1 cellular context compared by ENCODE assay signal in the genomic region with DNA sequence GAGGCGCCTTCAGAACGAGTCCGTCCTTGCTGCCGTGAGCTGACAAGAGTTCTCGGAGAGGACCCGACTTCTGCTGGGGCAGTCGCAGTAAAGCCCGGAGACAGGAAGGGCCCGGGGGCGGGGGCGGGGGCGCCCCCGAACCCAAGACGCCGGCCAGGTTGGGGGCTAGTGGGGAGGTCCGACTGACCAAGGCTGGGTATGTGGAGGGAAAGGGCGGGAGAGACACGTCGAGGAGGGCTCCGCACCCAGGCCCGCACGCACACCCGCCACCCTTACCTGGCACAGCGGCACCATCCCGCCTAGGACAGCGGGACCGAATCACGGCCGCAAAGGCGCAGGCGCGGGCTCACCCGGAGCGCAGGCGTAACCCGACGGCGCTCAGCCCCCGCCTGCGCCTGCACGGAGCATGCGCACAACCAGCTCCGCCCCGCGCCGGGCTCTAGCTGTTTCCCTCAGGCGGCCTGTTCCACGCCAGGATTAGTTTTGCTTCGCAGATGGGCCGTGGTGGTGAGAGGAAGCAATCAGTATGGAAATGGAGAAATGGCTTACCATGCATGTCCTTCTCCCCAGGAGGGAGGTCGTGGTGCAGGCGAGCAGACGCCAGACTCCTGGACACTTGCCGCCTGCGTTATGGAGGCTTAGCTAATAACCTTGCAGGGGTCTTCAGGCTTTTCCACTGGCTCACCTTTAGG.
A peak's percentile ranks its signal among the peaks of the same experiment; 100 is the strongest.
TF ChIP-seq lines count a peak whose summit lies in the region.

Gene MOCS2 (minus strand): TSS at position 322 of the 692 bp plus-strand sequence. CDS start 2,583 bp downstream, outside the sequence.

TF ChIP-seq in K562, 482 proteins besides CTCF, POLR2A, EP300 and RAD21 (continued from another document):
- TF ChIP-seq TRIM25 (IDR thresholded peaks at IDR 0.05; ENCODE audit: borderline replicate concordance) (no peak), ZBTB7A (IDR thresholded peaks at IDR 0.05; ENCODE audit: borderline replicate concordance, control insufficient read depth, low read depth, low read length) (peak; percentile 79; the same call in 1 of the 2 replicates), GABPB1 (CRISPR knock-in tag; IDR thresholded peaks at IDR 0.05) (0 out of 2 replicates have a peak, but pooled peaks have one; percentile 21), RFX5 (IDR thresholded peaks at IDR 0.05; ENCODE audit: low read depth, low read length) (no peak), KAT7 (CRISPR knock-in tag; IDR thresholded peaks at IDR 0.05; ENCODE audit: borderline replicate concordance) (no peak), ZKSCAN1 (IDR thresholded peaks at IDR 0.05; ENCODE audit: low read depth, low read length) (peak; percentile 29; the same call in 1 of the 2 replicates), L3MBTL2 (IDR thresholded peaks at IDR 0.05) (peak; percentile 44), RHOXF2B (CRISPR knock-in tag; conservative IDR thresholded peaks at IDR 0.05) (0 out of 2 replicates have a peak, but pooled peaks have one; percentile 57), PURB (CRISPR knock-in tag; IDR thresholded peaks at IDR 0.05; ENCODE audit: low read depth) (no peak), ZNF3 (CRISPR knock-in tag; IDR thresholded peaks at IDR 0.05) (no peak), CBX3 (IDR thresholded peaks at IDR 0.05; ENCODE audit: borderline replicate concordance in 1 of 2, low read length in 2 of 2) (peak in 1 of 2 experiments; percentile 39; a peak in 1 of 3 replicates), NR4A1 (CRISPR knock-in tag; IDR thresholded peaks at IDR 0.05) (0 out of 2 replicates have a peak, but pooled peaks have one; percentile 5), NR4A1 (tag; IDR thresholded peaks at IDR 0.05) (no peak), ZBTB2 (IDR thresholded peaks at IDR 0.05) (peak; percentile 92), POLR2B (IDR thresholded peaks at IDR 0.05; ENCODE audit: low read depth, partially characterized antibody) (peak; percentile 92), UBTF (IDR thresholded peaks at IDR 0.05; ENCODE audit: borderline replicate concordance in 1 of 2, low read depth in 2 of 2, low read length in 2 of 2) (0 out of 4 replicates have a peak, but pooled peaks of 1 of the 2 experiments have one; percentile 29), SOX6 (IDR thresholded peaks at IDR 0.05) (0 out of 2 replicates have a peak, but pooled peaks have one; percentile 8), HNRNPH1 (optimal IDR thresholded peaks at IDR 0.05; ENCODE audit: low read depth, low read length) (no peak), TRIM24 (IDR thresholded peaks at IDR 0.05) (no peak), FOS (IDR thresholded peaks at IDR 0.05; ENCODE audit: extremely low read depth, insufficient read length) (no peak), TAF9B (IDR thresholded peaks at IDR 0.05; ENCODE audit: partially characterized antibody) (peak; percentile 49), MGA (IDR thresholded peaks at IDR 0.05) (0 out of 2 replicates have a peak, but pooled peaks have one; percentile 28)
- TF ChIP-seq, protein P1, sequence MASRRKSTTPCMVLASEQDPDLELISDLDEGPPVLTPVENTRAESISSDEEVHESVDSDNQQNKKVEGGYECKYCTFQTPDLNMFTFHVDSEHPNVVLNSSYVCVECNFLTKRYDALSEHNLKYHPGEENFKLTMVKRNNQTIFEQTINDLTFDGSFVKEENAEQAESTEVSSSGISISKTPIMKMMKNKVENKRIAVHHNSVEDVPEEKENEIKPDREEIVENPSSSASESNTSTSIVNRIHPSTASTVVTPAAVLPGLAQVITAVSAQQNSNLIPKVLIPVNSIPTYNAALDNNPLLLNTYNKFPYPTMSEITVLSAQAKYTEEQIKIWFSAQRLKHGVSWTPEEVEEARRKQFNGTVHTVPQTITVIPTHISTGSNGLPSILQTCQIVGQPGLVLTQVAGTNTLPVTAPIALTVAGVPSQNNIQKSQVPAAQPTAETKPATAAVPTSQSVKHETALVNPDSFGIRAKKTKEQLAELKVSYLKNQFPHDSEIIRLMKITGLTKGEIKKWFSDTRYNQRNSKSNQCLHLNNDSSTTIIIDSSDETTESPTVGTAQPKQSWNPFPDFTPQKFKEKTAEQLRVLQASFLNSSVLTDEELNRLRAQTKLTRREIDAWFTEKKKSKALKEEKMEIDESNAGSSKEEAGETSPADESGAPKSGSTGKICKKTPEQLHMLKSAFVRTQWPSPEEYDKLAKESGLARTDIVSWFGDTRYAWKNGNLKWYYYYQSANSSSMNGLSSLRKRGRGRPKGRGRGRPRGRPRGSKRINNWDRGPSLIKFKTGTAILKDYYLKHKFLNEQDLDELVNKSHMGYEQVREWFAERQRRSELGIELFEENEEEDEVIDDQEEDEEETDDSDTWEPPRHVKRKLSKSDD (conservative IDR thresholded peaks at IDR 0.05; ENCODE audit: low read length): no peak
- TF ChIP-seq, protein P2, sequence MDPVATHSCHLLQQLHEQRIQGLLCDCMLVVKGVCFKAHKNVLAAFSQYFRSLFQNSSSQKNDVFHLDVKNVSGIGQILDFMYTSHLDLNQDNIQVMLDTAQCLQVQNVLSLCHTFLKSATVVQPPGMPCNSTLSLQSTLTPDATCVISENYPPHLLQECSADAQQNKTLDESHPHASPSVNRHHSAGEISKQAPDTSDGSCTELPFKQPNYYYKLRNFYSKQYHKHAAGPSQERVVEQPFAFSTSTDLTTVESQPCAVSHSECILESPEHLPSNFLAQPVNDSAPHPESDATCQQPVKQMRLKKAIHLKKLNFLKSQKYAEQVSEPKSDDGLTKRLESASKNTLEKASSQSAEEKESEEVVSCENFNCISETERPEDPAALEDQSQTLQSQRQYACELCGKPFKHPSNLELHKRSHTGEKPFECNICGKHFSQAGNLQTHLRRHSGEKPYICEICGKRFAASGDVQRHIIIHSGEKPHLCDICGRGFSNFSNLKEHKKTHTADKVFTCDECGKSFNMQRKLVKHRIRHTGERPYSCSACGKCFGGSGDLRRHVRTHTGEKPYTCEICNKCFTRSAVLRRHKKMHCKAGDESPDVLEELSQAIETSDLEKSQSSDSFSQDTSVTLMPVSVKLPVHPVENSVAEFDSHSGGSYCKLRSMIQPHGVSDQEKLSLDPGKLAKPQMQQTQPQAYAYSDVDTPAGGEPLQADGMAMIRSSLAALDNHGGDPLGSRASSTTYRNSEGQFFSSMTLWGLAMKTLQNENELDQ (CRISPR knock-in tag; IDR thresholded peaks at IDR 0.05; ENCODE audit: borderline replicate concordance): no peak
- TF ChIP-seq, protein P3, sequence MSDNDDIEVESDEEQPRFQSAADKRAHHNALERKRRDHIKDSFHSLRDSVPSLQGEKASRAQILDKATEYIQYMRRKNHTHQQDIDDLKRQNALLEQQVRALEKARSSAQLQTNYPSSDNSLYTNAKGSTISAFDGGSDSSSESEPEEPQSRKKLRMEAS (CRISPR knock-in tag; IDR thresholded peaks at IDR 0.05): peak; percentile 39; the same call in 1 of the 2 replicates
